9 cellular contexts compared by ENCODE assay signal in genomic region chr5:73436535-73437125, GRCh38. TPM values are rescaled to one million over a fixed set of nuclear protein-coding genes. Genes with fewer than 3 reads are reported as not detected.
DNase-seq lines count a peak whose midpoint lies in the region; ATAC-seq and FAIRE-seq lines count a peak whose summit lies in the region.
"Had no signal": no experiment of that assay in that cellular context is flagged by ENCODE, and none has a peak within 500 bp of the region (broad histone marks: within the 10 kb centered on the region; RNA-seq: fewer than 3 reads in every experiment).

No MANE protein-coding gene starts in this region.

- no peaks in the 10 kb centered on the region for H3K9me3 Mint-ChIP-seq in activated T-cell treated with anti-CD3 and anti-CD28 coated beads, Interleukin-2, amount 50 U/mL, for 72 hours

- peaks cover 10% of the 10 kb centered on the region for H3K4me1 Mint-ChIP-seq in activated T-cell treated with anti-CD3 and anti-CD28 coated beads, Interleukin-2, amount 50 U/mL, for 72 hours (ENCODE audit: low read depth)

- H3K4me3 Mint-ChIP-seq in activated T-cell treated with anti-CD3 and anti-CD28 coated beads, Interleukin-2, amount 50 U/mL, for 72 hours = peak overlapping the region; percentile 80 to 84

- H3K27me3 Mint-ChIP-seq in activated T-cell treated with anti-CD3 and anti-CD28 coated beads, Interleukin-2, amount 50 U/mL, for 72 hours (ENCODE audit: low read depth) = peaks cover 92% of the 10 kb centered on the region

- peak; percentile 64 for DNase-seq in HK-2 (ENCODE audit: unreplicated experiment)
- DNase-seq in activated T-cell treated with anti-CD3 and anti-CD28 coated beads, Interleukin-2, amount 50 U/mL, for 72 hours = no peak
- peak; percentile 25 for DNase-seq in small intestine
- DNase-seq in HuH-7 (ENCODE audit: low spot score) = no peak
- no peak for DNase-seq in stimulated activated naive CD4-positive, alpha-beta T cell treated with Interleukin-2 at 50 U/mL for 16 hours (lab: John Stamatoyannopoulos, UW)
- no peak for DNase-seq in GM19239 (ENCODE audit: insufficient read length, low spot score)
- DNase-seq: amygdala had no signal

- 1 to 2% (median 2%) methylated on average over 52 to 71 of the region's 71 CpGs for WGBS in small intestine, 3 donors

- no peak overlapping the region for H3K27ac ChIP-seq in small intestine (ENCODE audit: low read depth in 1 of 2, low read length in 1 of 2)

- no peak overlapping the region for H3K27ac Mint-ChIP-seq in activated T-cell treated with anti-CD3 and anti-CD28 coated beads, Interleukin-2, amount 50 U/mL, for 72 hours

- no peak for FAIRE-seq in small intestine (lab: Jason Lieb, UNC)
- FAIRE-seq in GM19239 (lab: Jason Lieb, UNC) = no peak

- H3K4me3 ChIP-seq in iPS-11a (ENCODE audit: low read depth, low read length) (peak overlapping the region; percentile 20), small intestine (ENCODE audit: low read depth in 1 of 2, low read length in 2 of 2) (peak overlapping the region in 1 of 2 donors; percentile 37)

- peaks cover 7 to 42% of the 10 kb centered on the region in 2 donors for H3K27me3 ChIP-seq in small intestine (ENCODE audit: control insufficient read depth in 2 of 2, insufficient read depth in 2 of 2, low read length in 2 of 2)

- no peaks in the 10 kb centered on the region for H3K9me3 ChIP-seq in small intestine (ENCODE audit: control insufficient read depth, low read depth)

- H3K36me3 ChIP-seq in small intestine (ENCODE audit: control insufficient read depth in 2 of 2, insufficient read depth in 2 of 2, low read length in 2 of 2) = no peaks in the 10 kb centered on the region

- H3K4me1 ChIP-seq in small intestine (ENCODE audit: control insufficient read depth in 2 of 2, insufficient read depth in 1 of 2, low read depth in 1 of 2, low read length in 1 of 2) = peaks cover 2 to 8% of the 10 kb centered on the region in 2 donors

- ATAC-seq in activated T-cell treated with anti-CD3 and anti-CD28 coated beads, Interleukin-2, amount 50 U/mL, for 72 hours (replicated peaks in 1 of 2) = peak; percentile 17 to 24
- no peak for ATAC-seq in HG03342 (IDR thresholded peaks at IDR 0.05; ENCODE audit: unreplicated experiment)

- peaks cover 3 to 4% of the 10 kb centered on the region in 2 donors for H3K36me3 Mint-ChIP-seq in activated T-cell treated with anti-CD3 and anti-CD28 coated beads, Interleukin-2, amount 50 U/mL, for 72 hours (ENCODE audit: insufficient read depth in 2 of 2)

RNA-seq across cellular contexts. Expression of gene FOXD1, which starts 11.9 kb away (rescaled TPM):
- 1 to 10 TPM in 1 of 2 donors, under 1 TPM in 1; 0.55 to 1.0 TPM for total RNA-seq in activated T-cell treated with anti-CD3 and anti-CD28 coated beads, Interleukin-2, amount 50 U/mL, for 72 hours
- under 1 TPM in 2 of 3 donors, not detected in 1; 0.04 to 0.27 TPM for polyA plus RNA-seq in small intestine

Comparison
In these comparisons a context has a peak if more than half of its experiments do, and no peak if none do; other contexts are left out.
1. DNase-seq: peak in HK-2 (single experiment) and small intestine (single experiment); none in activated T-cell treated with anti-CD3 and anti-CD28 coated beads, Interleukin-2, amount 50 U/mL, for 72 hours (0 of 2), HuH-7 (single experiment), stimulated activated naive CD4-positive, alpha-beta T cell treated with Interleukin-2 at 50 U/mL for 16 hours (single experiment) and GM19239 (single experiment).